Comparison of ENCODE assay signal across 8 cellular contexts in the genomic region with DNA sequence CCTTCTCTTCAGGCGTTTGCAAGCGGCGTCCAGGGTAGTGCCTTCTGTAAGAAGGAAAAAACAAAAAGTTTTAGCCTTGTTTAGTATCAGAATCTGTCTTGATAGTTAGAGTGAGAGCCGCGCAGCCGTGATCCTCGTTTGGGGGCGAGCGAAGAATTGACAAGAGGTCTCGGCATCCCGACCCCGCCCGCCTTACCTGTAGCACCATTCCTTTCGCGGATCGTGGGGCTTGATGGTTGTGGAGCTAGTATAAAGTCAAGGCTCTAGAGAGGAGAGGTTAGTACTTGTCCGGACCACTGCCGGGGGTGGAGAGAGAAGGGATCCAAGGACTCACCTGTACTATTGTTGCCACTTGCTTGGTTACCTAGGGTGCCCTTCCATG. TPM values are rescaled to one million over a fixed set of nuclear protein-coding genes. Genes with fewer than 3 reads are reported as not detected.
DNase-seq lines count a peak whose midpoint lies in the region; ATAC-seq and TF ChIP-seq lines count a peak whose summit lies in the region.

No MANE protein-coding gene starts in this region.

- peaks cover 63% of the 10 kb centered on the region for H3K4me1 Mint-ChIP-seq in brain

- peak; percentile 3 for ATAC-seq in GM18505 (IDR thresholded peaks at IDR 0.05; ENCODE audit: unreplicated experiment)
- ATAC-seq in HG02973 (IDR thresholded peaks at IDR 0.05; ENCODE audit: unreplicated experiment) = peak; percentile 3
- ATAC-seq in RWPE2 (ENCODE audit: low read depth) = peak; percentile 13
- ATAC-seq in left colon = peak; percentile 19
- no peak for ATAC-seq in GM18873 (IDR thresholded peaks at IDR 0.05; ENCODE audit: low FRiP score, unreplicated experiment)

- peaks cover 25% of the 10 kb centered on the region for H3K4me1 ChIP-seq in RWPE2 (ENCODE audit: insufficient read depth, poor library complexity, severe bottlenecking)

- H3K36me3 ChIP-seq in RWPE2 (ENCODE audit: low read depth) = peaks cover 27% of the 10 kb centered on the region

- intact Hi-C loops in left colon (cut with DNase I, micrococcal nuclease) = no loop called here

- H3K4me3 Mint-ChIP-seq in brain = peak overlapping the region; percentile 96 to 98 (median 97)

- H3K36me3 Mint-ChIP-seq in brain = peaks cover 23% of the 10 kb centered on the region

- no peaks in the 10 kb centered on the region for H3K9me3 ChIP-seq in RWPE2 (ENCODE audit: severe bottlenecking)

- H3K27me3 ChIP-seq in RWPE2 (ENCODE audit: insufficient read depth, poor library complexity, severe bottlenecking) = no peaks in the 10 kb centered on the region

- H3K4me3 ChIP-seq in RWPE2 (ENCODE audit: severe bottlenecking) = peak overlapping the region; percentile 66

- H3K27ac Mint-ChIP-seq in brain = peak overlapping the region; percentile 89 to 98 (median 96)

- no peak for TF ChIP-seq POLR2A in GM18505 (IDR thresholded peaks at IDR 0.05; ENCODE audit: borderline replicate concordance, extremely low read depth, insufficient read depth, insufficient read length)

- DNase-seq in RWPE2 (ENCODE audit: low spot score) = peak; percentile 60
- DNase-seq in left colon = peak; percentile 33 to 58
- DNase-seq in stimulated activated CD4-positive, alpha-beta T cell treated with anti-CD3 and anti-CD28 coated beads, TNF-alpha, amount 100 ng/mL, for 24 hours (ENCODE audit: low read depth in 3 of 3) = peak in 2 of 3 experiments; percentile 1 to 2
- DNase-seq in mesenteric fat pad (ENCODE audit: low spot score) = no peak

- H3K27me3 Mint-ChIP-seq in brain = peaks cover 6% of the 10 kb centered on the region

- no peak for TF ChIP-seq CTCF in RWPE2 (IDR thresholded peaks at IDR 0.05; ENCODE audit: poor library complexity, severe bottlenecking)
- no peak for TF ChIP-seq CTCF in brain (conservative IDR thresholded peaks at IDR 0.05)

- peak overlapping the region; percentile 45 for H3K27ac ChIP-seq in RWPE2 (ENCODE audit: poor library complexity, severe bottlenecking)

- no peaks in the 10 kb centered on the region for H3K9me3 Mint-ChIP-seq in brain

RNA-seq across cellular contexts. Expression of gene TMTC3, which starts 0.5 kb away (rescaled TPM):
- 1.5 TPM for polyA plus RNA-seq in brain (ENCODE audit: insufficient read depth, low read depth, low replicate concordance)
- total RNA-seq in left colon (10 to 100 TPM; 13.0 to 15.2 TPM), mesenteric fat pad (17.9 TPM)

RNA-seq across cellular contexts. Expression of gene CEP290, which starts 0.7 kb away (rescaled TPM):
- polyA plus RNA-seq in brain (ENCODE audit: insufficient read depth, low read depth, low replicate concordance) = 0.70 TPM
- 1 to 10 TPM; 8.5 to 9.7 TPM for total RNA-seq in left colon
- 11.5 TPM for total RNA-seq in mesenteric fat pad
